In the genomic region with DNA sequence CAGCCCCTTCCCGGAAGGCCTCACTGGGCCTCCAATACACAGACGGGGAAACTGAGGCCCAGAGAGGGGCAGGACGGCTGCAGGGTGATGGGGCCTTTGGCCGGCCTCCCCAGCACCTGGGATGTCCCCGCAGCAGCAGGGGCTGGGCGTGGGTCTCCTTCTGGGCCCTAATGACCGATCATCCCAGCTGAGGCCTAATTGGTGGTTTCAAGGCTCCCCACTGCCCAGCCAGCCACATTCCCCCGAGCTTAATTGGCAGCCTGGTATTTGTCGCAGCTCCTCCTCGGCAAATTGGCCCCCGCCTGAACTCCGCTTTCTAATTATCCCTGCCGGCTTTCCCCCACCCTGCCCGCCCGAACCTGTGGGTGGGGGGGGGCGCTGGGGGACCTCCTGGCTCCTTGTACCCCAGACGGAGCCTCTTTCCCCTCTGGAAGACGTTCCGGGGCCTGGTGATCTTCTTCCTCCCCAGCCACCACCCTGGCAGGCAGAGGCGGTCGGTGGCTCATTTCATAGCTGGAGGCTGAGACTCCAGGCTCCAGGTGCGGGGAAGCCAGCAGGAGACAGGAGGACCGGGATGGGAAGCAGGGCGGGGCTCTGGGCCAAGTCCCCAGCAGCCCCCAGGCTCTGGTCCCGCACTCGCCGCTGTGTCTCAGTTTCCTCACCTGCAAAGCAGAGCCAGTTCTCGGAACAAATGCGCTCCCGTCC, we compare ENCODE assay signal across 1 cellular context.
TF ChIP-seq lines count a peak whose summit lies in the region.

No MANE protein-coding gene starts in this region.

TF ChIP-seq in HEK293, 187 proteins besides CTCF, POLR2A, EP300 and RAD21 (continued from another document):
- TF ChIP-seq, protein P1, sequence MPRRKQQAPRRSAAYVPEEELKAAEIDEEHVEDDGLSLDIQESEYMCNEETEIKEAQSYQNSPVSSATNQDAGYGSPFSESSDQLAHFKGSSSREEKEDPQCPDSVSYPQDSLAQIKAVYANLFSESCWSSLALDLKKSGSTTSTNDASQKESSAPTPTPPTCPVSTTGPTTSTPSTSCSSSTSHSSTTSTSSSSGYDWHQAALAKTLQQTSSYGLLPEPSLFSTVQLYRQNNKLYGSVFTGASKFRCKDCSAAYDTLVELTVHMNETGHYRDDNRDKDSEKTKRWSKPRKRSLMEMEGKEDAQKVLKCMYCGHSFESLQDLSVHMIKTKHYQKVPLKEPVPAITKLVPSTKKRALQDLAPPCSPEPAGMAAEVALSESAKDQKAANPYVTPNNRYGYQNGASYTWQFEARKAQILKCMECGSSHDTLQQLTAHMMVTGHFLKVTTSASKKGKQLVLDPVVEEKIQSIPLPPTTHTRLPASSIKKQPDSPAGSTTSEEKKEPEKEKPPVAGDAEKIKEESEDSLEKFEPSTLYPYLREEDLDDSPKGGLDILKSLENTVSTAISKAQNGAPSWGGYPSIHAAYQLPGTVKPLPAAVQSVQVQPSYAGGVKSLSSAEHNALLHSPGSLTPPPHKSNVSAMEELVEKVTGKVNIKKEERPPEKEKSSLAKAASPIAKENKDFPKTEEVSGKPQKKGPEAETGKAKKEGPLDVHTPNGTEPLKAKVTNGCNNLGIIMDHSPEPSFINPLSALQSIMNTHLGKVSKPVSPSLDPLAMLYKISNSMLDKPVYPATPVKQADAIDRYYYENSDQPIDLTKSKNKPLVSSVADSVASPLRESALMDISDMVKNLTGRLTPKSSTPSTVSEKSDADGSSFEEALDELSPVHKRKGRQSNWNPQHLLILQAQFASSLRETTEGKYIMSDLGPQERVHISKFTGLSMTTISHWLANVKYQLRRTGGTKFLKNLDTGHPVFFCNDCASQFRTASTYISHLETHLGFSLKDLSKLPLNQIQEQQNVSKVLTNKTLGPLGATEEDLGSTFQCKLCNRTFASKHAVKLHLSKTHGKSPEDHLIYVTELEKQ (tag by site-specific recombination; IDR thresholded peaks at IDR 0.05; ENCODE audit: borderline replicate concordance): 0 out of 2 replicates have a peak, but pooled peaks have one; percentile 19
